ENCODE assay signal across 15 cellular contexts in genomic region chr3:69097407-69098086, GRCh38. TPM values are rescaled to one million over a fixed set of nuclear protein-coding genes. Genes with fewer than 3 reads are reported as not detected.
DNase-seq lines count a peak whose midpoint lies in the region; ATAC-seq and TF ChIP-seq lines count a peak whose summit lies in the region.
"Had no signal": no experiment of that assay in that cellular context is flagged by ENCODE, and none has a peak within 500 bp of the region (broad histone marks: within the 10 kb centered on the region; RNA-seq: fewer than 3 reads in every experiment).

No MANE protein-coding gene starts in this region.

- peak overlapping the region; percentile 44 for H3K4me3 ChIP-seq in CD4-positive, CD25-positive, alpha-beta regulatory T cell (ENCODE audit: low read depth, low read length)
- H3K4me3 ChIP-seq: stomach had no signal

- H3K9me3 ChIP-seq in CD4-positive, CD25-positive, alpha-beta regulatory T cell (ENCODE audit: control insufficient read depth in 2 of 2, low read length in 2 of 2), result no peaks in the 10 kb centered on the region
- H3K9me3 ChIP-seq: stomach had no signal

- no peak for ATAC-seq in CD4-positive, CD25-positive, alpha-beta regulatory T cell (ENCODE audit: low read depth in 2 of 2)
- ATAC-seq: sciatic nerve had no signal

- POLR2A ChIA-PET in GM10248 (lab: Yijun Ruan, JAX), result interaction anchor here (1.1 kb wide), 1 partner anchor 11 kb away, joined by 6 read pairs; no protein-coding TSS in a partner anchor

- H3K36me3 ChIP-seq in CD4-positive, CD25-positive, alpha-beta regulatory T cell (ENCODE audit: control insufficient read depth, insufficient read depth, low read length), result peaks cover 37% of the 10 kb centered on the region

- peak overlapping the region; percentile 49 for H3K27ac ChIP-seq in CD4-positive, CD25-positive, alpha-beta regulatory T cell (ENCODE audit: insufficient read depth, low read length, poor library complexity, severe bottlenecking)

- DNase-seq in CD4-positive, CD25-positive, alpha-beta regulatory T cell, result no peak
- DNase-seq in LHCN-M2 (ENCODE audit: low read depth), result peak; percentile 88
- peak; percentile 57 for DNase-seq in astrocyte of the hippocampus (ENCODE audit: low read depth, low spot score)
- DNase-seq in neural crest cell (ENCODE audit: low read depth, low spot score), result no peak
- DNase-seq in GM10248 (ENCODE audit: extremely low spot score), result no peak
- DNase-seq in stimulated activated CD4-positive, alpha-beta T cell treated with anti-CD3 and anti-CD28 coated beads, Interleukin-1b, Interleukin-23, amount 100 ng/mL, for 48 hours, result no peak
- DNase-seq in DMS53 (lab: John Stamatoyannopoulos, UW), result no peak
- DNase-seq in mesothelial cell of epicardium (ENCODE audit: low spot score in 2 of 2, unreplicated experiment in 2 of 2), result no peak
- DNase-seq: endodermal cell, GDM1, NCI-H187, NCI-H82, stomach had no signal

- H3K4me1 Mint-ChIP-seq in CD4-positive, CD25-positive, alpha-beta regulatory T cell, result peaks cover 42 to 91% (median 73%) of the 10 kb centered on the region in 4 donors
- H3K4me1 Mint-ChIP-seq in neural crest cell (peaks cover 37% of the 10 kb centered on the region), mesothelial cell of epicardium (peaks cover 7% of the 10 kb centered on the region)
- H3K4me1 Mint-ChIP-seq: endodermal cell had no signal

- peak overlapping the region; percentile 58 to 96 (median 76) for H3K27ac Mint-ChIP-seq in CD4-positive, CD25-positive, alpha-beta regulatory T cell
- H3K27ac Mint-ChIP-seq in neural crest cell (ENCODE audit: unreplicated experiment) (peak overlapping the region; percentile 68), mesothelial cell of epicardium (no peak overlapping the region)
- H3K27ac Mint-ChIP-seq: endodermal cell had no signal

- H3K27me3 Mint-ChIP-seq in CD4-positive, CD25-positive, alpha-beta regulatory T cell, result no peaks in the 10 kb centered on the region
- H3K27me3 Mint-ChIP-seq in neural crest cell (ENCODE audit: low read depth) (no peaks in the 10 kb centered on the region), mesothelial cell of epicardium (ENCODE audit: low read depth) (no peaks in the 10 kb centered on the region)

- H3K9me3 Mint-ChIP-seq in CD4-positive, CD25-positive, alpha-beta regulatory T cell, result no peaks in the 10 kb centered on the region
- H3K9me3 Mint-ChIP-seq in neural crest cell (no peaks in the 10 kb centered on the region), mesothelial cell of epicardium (no peaks in the 10 kb centered on the region)
- H3K9me3 Mint-ChIP-seq: endodermal cell had no signal

- no peak for TF ChIP-seq CTCF in neural crest cell (conservative IDR thresholded peaks at IDR 0.05)
- TF ChIP-seq CTCF in GM10248 (IDR thresholded peaks at IDR 0.05; ENCODE audit: control extremely low read depth, extremely low read depth, low read depth, missing control alignments), result no peak
- TF ChIP-seq CTCF in mesothelial cell of epicardium (IDR thresholded peaks at IDR 0.05; ENCODE audit: unreplicated experiment), result no peak

- H3K27me3 ChIP-seq in CD4-positive, CD25-positive, alpha-beta regulatory T cell (ENCODE audit: control insufficient read depth, insufficient read depth, low read length), result no peaks in the 10 kb centered on the region
- H3K27me3 ChIP-seq: stomach had no signal

- peaks cover 64% of the 10 kb centered on the region for H3K4me1 ChIP-seq in CD4-positive, CD25-positive, alpha-beta regulatory T cell (ENCODE audit: control insufficient read depth, insufficient read depth, low read length, poor library complexity, severe bottlenecking)

- CTCF ChIA-PET in GM10248 (lab: Yijun Ruan, JAX), result interaction anchor here (1.2 to 5.1 kb wide), 2 partner anchors 9 to 23 kb away, joined by 4 to 20 read pairs; no protein-coding TSS in a partner anchor

- H3K36me3 Mint-ChIP-seq in CD4-positive, CD25-positive, alpha-beta regulatory T cell, result peaks cover 39% of the 10 kb centered on the region
- H3K36me3 Mint-ChIP-seq in neural crest cell (ENCODE audit: low read depth) (peaks cover 18% of the 10 kb centered on the region), mesothelial cell of epicardium (peaks cover 20% of the 10 kb centered on the region)

- peak overlapping the region; percentile 43 to 90 (median 66) for H3K4me3 Mint-ChIP-seq in CD4-positive, CD25-positive, alpha-beta regulatory T cell
- no peak overlapping the region for H3K4me3 Mint-ChIP-seq in neural crest cell
- H3K4me3 Mint-ChIP-seq in mesothelial cell of epicardium, result no peak overlapping the region
- H3K4me3 Mint-ChIP-seq: endodermal cell had no signal

RNA-seq across cellular contexts. Expression of gene ARL6IP5, which starts 12.8 kb away (rescaled TPM):
- 117 TPM for total RNA-seq in CD4-positive, CD25-positive, alpha-beta regulatory T cell
- 100 to 1,000 TPM; 527 to 578 (median 534) TPM for polyA plus RNA-seq in CD4-positive, CD25-positive, alpha-beta regulatory T cell
- total RNA-seq in LHCN-M2 (2014; rRNA removed) (94.3 and 119 TPM in 2 replicates), neural crest cell (59.2 and 59.9 TPM in 2 replicates), mesothelial cell of epicardium (45.6 to 48.9 TPM (median 46.5 TPM) in 3 replicates)
- polyA plus RNA-seq in LHCN-M2 (2012), result 106 TPM

RNA-seq across cellular contexts. Expression of gene UBA3, which starts 17.4 kb away (rescaled TPM):
- total RNA-seq in CD4-positive, CD25-positive, alpha-beta regulatory T cell, result 62.9 TPM
- polyA plus RNA-seq in CD4-positive, CD25-positive, alpha-beta regulatory T cell, result 10 to 100 TPM; 51.9 to 75.5 (median 61.6) TPM
- total RNA-seq in LHCN-M2 (2014; rRNA removed), result 72.5 and 79.7 TPM in 2 replicates
- polyA plus RNA-seq in LHCN-M2 (2012), result 36.9 TPM
- total RNA-seq in neural crest cell, result 75.6 and 78.8 TPM in 2 replicates
- 62.1 to 70.8 TPM (median 67.7 TPM) in 3 replicates for total RNA-seq in mesothelial cell of epicardium

RNA-seq across cellular contexts. Expression of gene LMOD3, which starts 24.8 kb away (rescaled TPM):
- not detected for total RNA-seq in CD4-positive, CD25-positive, alpha-beta regulatory T cell
- polyA plus RNA-seq in CD4-positive, CD25-positive, alpha-beta regulatory T cell, result under 1 TPM; 0.03 to 0.16 (median 0.06) TPM
- total RNA-seq in LHCN-M2 (2014; rRNA removed), result 0.90 and 4.6 TPM in 2 replicates
- 1.4 TPM for polyA plus RNA-seq in LHCN-M2 (2012)
- 3.8 and 4.2 TPM in 2 replicates for total RNA-seq in neural crest cell
- not detected in 3 replicates for total RNA-seq in mesothelial cell of epicardium
- total RNA-seq: endodermal cell, RPMI7951 had no signal

RNA-seq across cellular contexts. Expression of gene TMF1, which starts 45.4 kb away (rescaled TPM):
- total RNA-seq in CD4-positive, CD25-positive, alpha-beta regulatory T cell, result 71.3 TPM
- 10 to 100 TPM; 32.9 to 43.5 (median 35.2) TPM for polyA plus RNA-seq in CD4-positive, CD25-positive, alpha-beta regulatory T cell
- 27.9 and 28.7 TPM in 2 replicates for total RNA-seq in LHCN-M2 (2014; rRNA removed)
- polyA plus RNA-seq in LHCN-M2 (2012), result 7.2 TPM
- 18.5 and 21.3 TPM in 2 replicates for total RNA-seq in neural crest cell
- 39.4 to 41.3 TPM (median 39.4 TPM) in 3 replicates for total RNA-seq in mesothelial cell of epicardium

Comparison
In these comparisons a context has a peak if more than half of its experiments do, and no peak if none do; other contexts are left out.
1. DNase-seq: peak in LHCN-M2 (single experiment) and astrocyte of the hippocampus (single experiment); none in CD4-positive, CD25-positive, alpha-beta regulatory T cell (0 of 3), neural crest cell (single experiment), GM10248 (single experiment), stimulated activated CD4-positive, alpha-beta T cell treated with anti-CD3 and anti-CD28 coated beads, Interleukin-1b, Interleukin-23, amount 100 ng/mL, for 48 hours (single experiment), DMS53 (single experiment) and mesothelial cell of epicardium (0 of 2).
2. H3K4me3 Mint-ChIP-seq: peak in CD4-positive, CD25-positive, alpha-beta regulatory T cell (4 of 4); none in neural crest cell (single experiment) and mesothelial cell of epicardium (single experiment).